In genomic region chr10:86666538-86666937, GRCh38 we compare ENCODE assay signal across 17 cellular contexts. TPM values are rescaled to one million over a fixed set of nuclear protein-coding genes. Genes with fewer than 3 reads are reported as not detected.
DNase-seq lines count a peak whose midpoint lies in the region; ATAC-seq lines count a peak whose summit lies in the region.
"Had no signal": no experiment of that assay in that cellular context is flagged by ENCODE, and none has a peak within 500 bp of the region (broad histone marks: within the 10 kb centered on the region; RNA-seq: fewer than 3 reads in every experiment).

No MANE protein-coding gene starts in this region.

- ATAC-seq in Right ventricle myocardium inferior = peak; percentile 16
- no peak for ATAC-seq in left cardiac atrium
- no peak for ATAC-seq in HG03097 (IDR thresholded peaks at IDR 0.05; ENCODE audit: low FRiP score, unreplicated experiment)
- ATAC-seq: activated CD4-positive, alpha-beta T cell treated with anti-CD3 and anti-CD28 coated beads for 36 hours; HepG2; T-helper 17 cell had no signal

- peak; percentile 80 for DNase-seq in Right ventricle myocardium inferior (ENCODE audit: missing footprints)
- DNase-seq in left cardiac atrium = no peak
- DNase-seq in head of caudate nucleus = peak in 36 of 42 donors; percentile 13 to 83 (median 64)
- peak; percentile 37 for DNase-seq in occipital lobe (lab: John Stamatoyannopoulos, UW)
- no peak for DNase-seq in SKM-1 treated with dmso at 0.1 percent for 144 hours (lab: John Stamatoyannopoulos, UW; ENCODE audit: unreplicated experiment)
- no peak for DNase-seq in stimulated activated CD8-positive, alpha-beta memory T cell treated with anti-CD3 and anti-CD28 coated beads, Interleukin-4, amount 100 ng/mL, for 48 hours
- no peak for DNase-seq in NCI-H748 treated with DMSO at 0.1 percent for 48 hours (lab: John Stamatoyannopoulos, UW)
- DNase-seq: activated CD4-positive, alpha-beta T cell treated with anti-CD3 and anti-CD28 coated beads for 36 hours; activated T-cell treated with anti-CD3 and anti-CD28 coated beads, Interleukin-2, amount 50 U/mL, for 24 hours; NCI-H526 treated with DMSO at 0.1 percent for 48 hours; RPMI8226; T-helper 17 cell had no signal

- intact Hi-C loops in Right ventricle myocardium inferior (cut with DNase I) = no loop called here
- intact Hi-C loops in left cardiac atrium (cut with DNase I) = no loop called here
- intact Hi-C loops in head of caudate nucleus (cut with DNase I) = no loop called here

RNA-seq across cellular contexts. Expression of gene LDB3, which starts 1.8 kb away (rescaled TPM):
- total RNA-seq in Right ventricle myocardium inferior (1,478 TPM), left cardiac atrium (100 to 1,000 TPM; 585 to 779 TPM), occipital lobe (0.16 TPM)
- total RNA-seq: HepG2, mononuclear cell, pulmonary artery endothelial cell, T-helper 17 cell had no signal

RNA-seq across cellular contexts. Expression of gene OPN4, which starts 12.2 kb away (rescaled TPM):
- total RNA-seq in Right ventricle myocardium inferior (0.41 TPM), left cardiac atrium (under 1 TPM; 0.12 to 0.18 TPM), occipital lobe (not detected)
- total RNA-seq: activated CD4-positive, alpha-beta T cell treated with anti-CD3 and anti-CD28 coated beads for 36 hours; frontal cortex; HepG2; mononuclear cell; pulmonary artery endothelial cell; T-helper 17 cell had no signal

Comparison
In these comparisons a context has a peak if more than half of its experiments do, and no peak if none do; other contexts are left out.
1. DNase-seq: peak in Right ventricle myocardium inferior (single experiment), head of caudate nucleus (36 of 42) and occipital lobe (single experiment); none in left cardiac atrium (single experiment), SKM-1 treated with dmso at 0.1 percent for 144 hours (single experiment), stimulated activated CD8-positive, alpha-beta memory T cell treated with anti-CD3 and anti-CD28 coated beads, Interleukin-4, amount 100 ng/mL, for 48 hours (single experiment) and NCI-H748 treated with DMSO at 0.1 percent for 48 hours (single experiment).
2. RNA of gene LDB3, which starts 1.8 kb away (total RNA-seq): 1,478 TPM in Right ventricle myocardium inferior (single experiment) and 585 to 779 TPM in left cardiac atrium; 0.16 TPM in occipital lobe (single experiment); every median in the first group is over 100 times any median in the second.